In the genomic region with DNA sequence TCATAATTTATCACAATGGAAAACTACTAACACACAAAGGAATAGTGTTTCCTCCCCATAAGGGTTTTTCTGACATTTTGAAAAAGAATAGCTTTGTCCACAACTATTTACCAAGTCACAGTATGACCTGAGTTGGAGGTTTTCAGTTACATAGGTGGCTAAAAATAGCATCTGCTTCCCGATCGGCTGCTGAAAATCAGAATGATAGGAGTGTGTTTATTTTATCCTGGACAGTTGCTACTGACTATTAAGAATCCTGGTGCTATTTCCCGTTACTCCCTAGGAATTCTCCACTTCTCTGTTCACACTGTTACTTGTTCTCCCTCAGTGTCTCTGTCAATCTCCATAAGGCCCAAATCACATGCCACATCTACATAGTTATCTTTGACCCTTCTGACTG, we compare ENCODE assay signal across 21 cellular contexts.
A peak's percentile ranks its signal among the peaks of the same experiment; 100 is the strongest.
DNase-seq lines count a peak whose midpoint lies in the region; ATAC-seq and TF ChIP-seq lines count a peak whose summit lies in the region.
"Had no signal": no experiment of that assay in that cellular context is flagged by ENCODE, and none has a peak within 500 bp of the region (broad histone marks: within the 10 kb centered on the region; RNA-seq: fewer than 3 reads in every experiment).

No MANE protein-coding gene starts in this region.

- peaks cover 9% of the 10 kb centered on the region for H3K36me3 Mint-ChIP-seq in nephron (ENCODE audit: low read depth)
- H3K36me3 Mint-ChIP-seq: CD4-positive, alpha-beta memory T cell had no signal

- no peaks in the 10 kb centered on the region for H3K27me3 Mint-ChIP-seq in nephron (ENCODE audit: low read depth)
- H3K27me3 Mint-ChIP-seq: CD4-positive, alpha-beta memory T cell had no signal

- H3K4me1 Mint-ChIP-seq in nephron = peaks cover 12% of the 10 kb centered on the region
- H3K4me1 Mint-ChIP-seq: CD4-positive, alpha-beta memory T cell had no signal

- no peaks in the 10 kb centered on the region for H3K36me3 ChIP-seq in lower lobe of right lung
- H3K36me3 ChIP-seq: BE2C had no signal

- H3K9me3 Mint-ChIP-seq in nephron = no peaks in the 10 kb centered on the region

- no peak for TF ChIP-seq CTCF in nephron (IDR thresholded peaks at IDR 0.05; ENCODE audit: unreplicated experiment in 3 of 3)
- no peak for TF ChIP-seq CTCF in lower lobe of right lung (IDR thresholded peaks at IDR 0.05)

- DNase-seq in NCI-H2107 treated with DMSO at 0.1 percent for 48 hours (lab: John Stamatoyannopoulos, UW; ENCODE audit: unreplicated experiment) (peak; percentile 27), NCI-H2107 (lab: John Stamatoyannopoulos, UW) (no peak), LHCN-M2 (ENCODE audit: low read depth) (peak; percentile 7), foreskin melanocyte (peak; percentile 74), lower lobe of right lung (no peak), SIG-M5 (lab: John Stamatoyannopoulos, UW) (no peak), ACHN (no peak)
- DNase-seq: BE2C; CD4-positive, alpha-beta memory T cell; DMS79; NCI-H1048; NCI-H1436 treated with DMSO at 0.1 percent for 48 hours; NCI-H2029 treated with DMSO at 0.1 percent for 48 hours; NCI-H510A; NCI-H82; SHP77 had no signal

- H3K27ac ChIP-seq in lower lobe of right lung = no peak overlapping the region
- H3K27ac ChIP-seq: 22Rv1, KMS-11 had no signal

- H3K27ac Mint-ChIP-seq in nephron = peak overlapping the region in 2 of 3 experiments; percentile 64 to 82
- H3K27ac Mint-ChIP-seq: CD4-positive, alpha-beta memory T cell had no signal

- no peak for ATAC-seq in lower lobe of right lung
- ATAC-seq: HCT116, Panc1 had no signal

- no peaks in the 10 kb centered on the region for H3K4me1 ChIP-seq in lower lobe of right lung
- H3K4me1 ChIP-seq: BE2C had no signal

- intact Hi-C loops in lower lobe of right lung (cut with DNase I) = no loop called here

- no peak overlapping the region for H3K4me3 ChIP-seq in lower lobe of right lung

- in situ Hi-C loops in ACHN (cut with HindIII; ENCODE audit: low pct_ligation_motif_present, low pct_unique_long_range_greater_than_20kb, low sequenced_read_pairs) = no loop called here

- no peaks in the 10 kb centered on the region for H3K9me3 ChIP-seq in lower lobe of right lung
- H3K9me3 ChIP-seq: BE2C had no signal

- peak overlapping the region in 1 of 3 experiments; percentile 11 for H3K4me3 Mint-ChIP-seq in nephron
- H3K4me3 Mint-ChIP-seq: CD4-positive, alpha-beta memory T cell had no signal

- no peaks in the 10 kb centered on the region for H3K27me3 ChIP-seq in lower lobe of right lung (ENCODE audit: low read depth)
- H3K27me3 ChIP-seq: BE2C had no signal

Comparison
In these comparisons a context has a peak if more than half of its experiments do, and no peak if none do; other contexts are left out.
1. DNase-seq: peak in NCI-H2107 treated with DMSO at 0.1 percent for 48 hours (single experiment), LHCN-M2 (single experiment) and foreskin melanocyte (single experiment); none in NCI-H2107 (single experiment), lower lobe of right lung (single experiment), SIG-M5 (single experiment) and ACHN (single experiment).